ENCODE assay signal across 36 cellular contexts in genomic region chr7:4430227-4430626, GRCh38.
"Had no signal": no experiment of that assay in that cellular context is flagged by ENCODE, and none has a peak within 500 bp of the region (broad histone marks: within the 10 kb centered on the region; RNA-seq: fewer than 3 reads in every experiment).

No MANE protein-coding gene starts in this region.

- H3K36me3 ChIP-seq: MG63 had no signal

- H3K4me3 ChIP-seq: MG63 had no signal

- H3K27me3 ChIP-seq: MG63 had no signal

- DNase-seq: Kasumi-1, MG63, MM.1S, MV-4-11, NCI-H1048, NCI-H1092, NCI-H1092 treated with DMSO at 0.1 percent for 48 hours, NCI-H1105, NCI-H1105 treated with DMSO at 0.1 percent for 48 hours, NCI-H1417, NCI-H1417 treated with DMSO at 0.1 percent for 48 hours, NCI-H1436, NCI-H1436 treated with DMSO at 0.1 percent for 48 hours, NCI-H146, NCI-H1694, NCI-H1694 treated with DMSO at 0.1 percent for 48 hours, NCI-H187, NCI-H187 treated with DMSO at 0.1 percent for 48 hours, NCI-H1930, NCI-H2029, NCI-H2029 treated with DMSO at 0.1 percent for 48 hours, NCI-H2081, NCI-H2081 treated with DMSO at 0.1 percent for 48 hours, NCI-H2107, NCI-H2171, NCI-H2171 treated with DMSO at 0.1 percent for 48 hours, NCI-H2227 treated with DMSO at 0.1 percent for 48 hours, NCI-H226, NCI-H345, NCI-H446, NCI-H446 treated with DMSO at 0.1 percent for 48 hours, NCI-H510A, NCI-H510A treated with DMSO at 0.1 percent for 48 hours, NCI-H524, NCI-H524 treated with DMSO at 0.1 percent for 48 hours, NCI-H526 had no signal

- H3K9me3 ChIP-seq: MG63 had no signal
